ENCODE assay signal across 22 cellular contexts in genomic region chr14:93061380-93062012, GRCh38. TPM values are rescaled to one million over a fixed set of nuclear protein-coding genes. Genes with fewer than 3 reads are reported as not detected.
DNase-seq lines count a peak whose midpoint lies in the region; ATAC-seq and TF ChIP-seq lines count a peak whose summit lies in the region.
"Had no signal": no experiment of that assay in that cellular context is flagged by ENCODE, and none has a peak within 500 bp of the region (broad histone marks: within the 10 kb centered on the region; RNA-seq: fewer than 3 reads in every experiment).

No MANE protein-coding gene starts in this region.

- H3K27me3 ChIP-seq in gastroesophageal sphincter = no peaks in the 10 kb centered on the region
- H3K27me3 ChIP-seq: BE2C had no signal

- H3K36me3 Mint-ChIP-seq in HFFc6 (ENCODE audit: low read depth) = no peaks in the 10 kb centered on the region

- TF ChIP-seq CTCF in RWPE1 (conservative IDR thresholded peaks at IDR 0.05; ENCODE audit: low read depth) = no peak
- TF ChIP-seq CTCF in gastroesophageal sphincter (IDR thresholded peaks at IDR 0.05) = no peak
- TF ChIP-seq CTCF in HFFc6 (IDR thresholded peaks at IDR 0.05) = no peak
- no peak for TF ChIP-seq CTCF in GM10266 (IDR thresholded peaks at IDR 0.05; ENCODE audit: control insufficient read depth, insufficient read depth, low read depth, missing control alignments)

- peaks cover 2% of the 10 kb centered on the region; the same call in 1 of the 2 replicates for H3K27me3 Mint-ChIP-seq in HFFc6 (ENCODE audit: insufficient read depth)
- H3K27me3 Mint-ChIP-seq: dendritic cell treated with granulocyte-macrophage colony-stimulating factor and Interleukin-4, amounts not matched to agents 40 ng/mL and 50 ng/mL, for 4 days had no signal

- 68 to 77% methylated on average over 3 of the region's 4 CpGs for WGBS in gastroesophageal sphincter (ENCODE audit: low coverage in 1 of 2), 2 donors

- CTCF ChIA-PET in RWPE1 (lab: Yijun Ruan, JAX) = no interaction called here

- peaks cover 30% of the 10 kb centered on the region for H3K4me1 Mint-ChIP-seq in HFFc6 (ENCODE audit: low read depth)

- peaks cover 10 to 93% (median 54%) of the 10 kb centered on the region in 3 donors for H3K4me1 ChIP-seq in gastroesophageal sphincter

- H3K27ac Mint-ChIP-seq in HFFc6 = no peak overlapping the region
- H3K27ac Mint-ChIP-seq: activated T-helper 2 cell treated with anti-CD3 and anti-CD28 coated beads, Interferon-gamma antibody, Interleukin-2, Interleukin-4, amounts not matched to agents 10 μg/mL and 5 μg/mL and 100 μg/mL, durations not matched to agents 14 hours and 24 hours and 36 hours had no signal

- POLR2A ChIA-PET in RWPE1 (lab: Yijun Ruan, JAX; ENCODE audit: low non-redundant PET) = no interaction called here

- no peaks in the 10 kb centered on the region for H3K9me3 ChIP-seq in gastroesophageal sphincter
- H3K9me3 ChIP-seq: BE2C had no signal

- ATAC-seq in GM19463 (IDR thresholded peaks at IDR 0.05; ENCODE audit: unreplicated experiment) (peak; percentile 31), gastroesophageal sphincter (no peak), HG03469 (IDR thresholded peaks at IDR 0.05; ENCODE audit: unreplicated experiment) (no peak)
- ATAC-seq: Panc1, sciatic nerve had no signal

- H3K4me3 ChIP-seq in gastroesophageal sphincter = no peak overlapping the region

- no peak for TF ChIP-seq POLR2A in gastroesophageal sphincter (IDR thresholded peaks at IDR 0.05)

- no peak overlapping the region for H3K4me3 Mint-ChIP-seq in HFFc6
- H3K4me3 Mint-ChIP-seq: dendritic cell treated with granulocyte-macrophage colony-stimulating factor and Interleukin-4, amounts not matched to agents 40 ng/mL and 50 ng/mL, for 4 days had no signal

- H3K27ac ChIP-seq in RWPE1 (peak overlapping the region; percentile 58), gastroesophageal sphincter (peak overlapping the region in 3 of 4 donors; percentile 17 to 87 (median 69)), substantia nigra (ENCODE audit: low read depth, low read length, poor library complexity, severe bottlenecking) (peak overlapping the region; percentile 22)

- H3K9me3 Mint-ChIP-seq in HFFc6 = no peaks in the 10 kb centered on the region
- H3K9me3 Mint-ChIP-seq: activated T-helper 2 cell treated with anti-CD3 and anti-CD28 coated beads, Interferon-gamma antibody, Interleukin-2, Interleukin-4, amounts not matched to agents 10 μg/mL and 5 μg/mL and 100 μg/mL, durations not matched to agents 14 hours and 24 hours and 36 hours; dendritic cell treated with granulocyte-macrophage colony-stimulating factor and Interleukin-4, amounts not matched to agents 40 ng/mL and 50 ng/mL, for 4 days had no signal

- TF ChIP-seq EP300 in gastroesophageal sphincter (IDR thresholded peaks at IDR 0.05) = no peak

- no peak for DNase-seq in RWPE1 (ENCODE audit: low spot score)
- no peak for DNase-seq in substantia nigra (lab: John Stamatoyannopoulos, UW)
- DNase-seq in HFFc6 = no peak
- DNase-seq in GM10266 (ENCODE audit: extremely low spot score) = no peak
- DNase-seq: activated CD4-positive, alpha-beta T cell treated with anti-CD3 and anti-CD28 coated beads, Interleukin-2, amount 50 U/mL, for 48 hours; aorta; BE2C; DMS53; erythroblast; head of caudate nucleus; islet precursor cell; NCI-H1417; NCI-H2171; NCI-H774; stimulated activated CD4-positive, alpha-beta T cell treated with anti-CD3 and anti-CD28 coated beads, Interleukin-1b, Interleukin-23, amount 100 ng/mL, for 48 hours had no signal

- no peaks in the 10 kb centered on the region for H3K36me3 ChIP-seq in gastroesophageal sphincter
- H3K36me3 ChIP-seq: BE2C had no signal

RNA-seq across cellular contexts. Expression of gene ITPK1, which starts 54.2 kb away (rescaled TPM):
- total RNA-seq in gastroesophageal sphincter = 100 to 1,000 TPM in 3 of 4 donors, 10 to 100 TPM in 1; 68.8 to 201 (median 134) TPM
- 10 to 100 TPM; 27.3 to 38.1 (median 32.4) TPM for total RNA-seq in HFFc6 (2021; fragmentation: NEBNext Ultra II Directional; extraction: Animal tissue kit (Norgen Biotek cat#: 25700))
